Comparison of ENCODE assay signal across 8 cellular contexts in the genomic region with DNA sequence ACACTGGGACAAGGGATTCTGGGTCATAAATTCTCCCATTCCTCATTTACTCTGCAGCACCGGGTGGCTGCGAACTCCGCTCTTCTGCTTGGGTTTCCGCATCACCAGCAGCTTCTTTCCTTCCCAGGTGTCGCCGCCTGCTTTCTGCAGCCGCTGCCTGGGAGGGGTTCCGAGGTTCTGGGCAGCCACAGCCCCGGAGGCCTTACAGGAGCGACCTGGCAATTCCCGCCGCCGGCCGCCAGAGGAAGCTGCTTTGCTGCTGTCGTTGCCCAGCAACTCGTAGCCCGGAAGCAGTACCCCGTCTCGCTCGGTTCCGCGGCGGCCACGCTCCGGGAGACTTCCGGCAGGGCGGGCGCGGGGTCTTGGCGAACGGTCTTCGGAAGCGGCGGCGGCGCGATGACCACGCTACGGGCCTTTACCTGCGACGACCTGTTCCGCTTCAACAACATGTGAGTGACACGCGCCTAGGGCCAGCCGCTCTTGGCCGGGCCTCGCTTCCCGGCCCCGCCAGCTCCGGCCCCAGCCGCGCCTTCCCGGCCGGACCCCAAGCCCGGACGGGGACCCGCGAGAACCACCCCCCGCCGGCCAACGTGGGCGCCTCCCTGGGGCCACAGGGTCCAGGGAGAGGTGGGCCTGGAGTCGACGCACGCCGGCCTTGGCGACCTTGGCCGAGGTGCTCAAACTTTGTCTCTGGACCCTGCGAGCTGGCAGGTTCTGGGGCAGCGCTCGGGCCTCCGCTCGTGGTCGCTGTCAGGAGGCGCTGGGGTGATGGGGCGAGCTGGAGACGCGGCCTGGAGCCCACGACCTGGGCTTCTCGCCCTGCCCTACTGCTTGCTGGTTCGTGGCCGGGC. TPM values are rescaled to one million over a fixed set of nuclear protein-coding genes. Genes with fewer than 3 reads are reported as not detected.
DNase-seq lines count a peak whose midpoint lies in the region; ATAC-seq and TF ChIP-seq lines count a peak whose summit lies in the region.

TSS of gene NAA20 (plus strand) at position 362 of the 851 bp plus-strand sequence. CDS start at position 397, 35 bp downstream.

- DNase-seq in CD14-positive monocyte (ENCODE audit: low spot score) = peak; percentile 90
- DNase-seq in NCI-H69 (lab: John Stamatoyannopoulos, UW) = peak; percentile 98
- peak; percentile 87 to 88 for DNase-seq in activated CD4-positive, alpha-beta T cell treated with anti-CD3 and anti-CD28 coated beads, Interleukin-2, amount 50 U/mL, for 4 hours
- peak; percentile 95 for DNase-seq in dermis blood vessel endothelial cell
- DNase-seq in stimulated activated CD4-positive, alpha-beta T cell treated with anti-CD3 and anti-CD28 coated beads, Interleukin-4, amount 100 ng/mL, for 24 hours = peak; percentile 93

- no peaks in the 10 kb centered on the region for H3K36me3 ChIP-seq in liver (ENCODE audit: control insufficient read depth in 4 of 4, insufficient read depth in 3 of 4, low read depth in 1 of 4, low read length in 3 of 4)

- H3K4me3 ChIP-seq in liver (ENCODE audit: low read depth in 1 of 3, low read length in 3 of 3) = peak within 1 kb of the TSS; percentile 80 to 97 (median 91)

- H3K27ac Mint-ChIP-seq in CD14-positive monocyte = peak within 1 kb of the TSS; percentile 74 to 95 (median 88)

- peak; percentile 99 for ATAC-seq in GM19324 (IDR thresholded peaks at IDR 0.05; ENCODE audit: low FRiP score, unreplicated experiment)
- peak; percentile 96 for ATAC-seq in HG03469 (IDR thresholded peaks at IDR 0.05; ENCODE audit: unreplicated experiment)

- H3K9me3 ChIP-seq in liver (ENCODE audit: control insufficient read depth in 4 of 4, low read length in 3 of 4) = no peaks in the 10 kb centered on the region

- peaks cover 2 to 20% of the 10 kb centered on the region in 2 donors for H3K36me3 Mint-ChIP-seq in CD14-positive monocyte

- H3K27ac ChIP-seq in liver (ENCODE audit: low read depth in 1 of 2, low read length in 2 of 2) = peak within 1 kb of the TSS; percentile 26 to 69

- peak within 1 kb of the TSS; percentile 87 to 93 for H3K4me3 Mint-ChIP-seq in CD14-positive monocyte

- peaks cover 0 to 2% (median 0%) of the 10 kb centered on the region in 7 donors for H3K9me3 Mint-ChIP-seq in CD14-positive monocyte

- peak within 1 kb of the TSS; percentile 17 to 63 for H3K9ac ChIP-seq in liver (ENCODE audit: low read depth in 1 of 2, low read length in 2 of 2)

- intact Hi-C loops in CD14-positive monocyte (cut with micrococcal nuclease) = loop anchor here in 1 of 2 donors (1.0 kb wide), 1 partner anchor 35 kb away; the partner anchor contains the start of genes CFAP61 and CRNKL1

- WGBS in liver = under 1% methylated on average over 82 of the region's 82 CpGs

- peaks cover 9 to 22% (median 16%) of the 10 kb centered on the region in 4 donors for H3K4me1 ChIP-seq in liver (ENCODE audit: control insufficient read depth in 4 of 4, insufficient read depth in 4 of 4, low read length in 3 of 4)

- TF ChIP-seq CTCF in CD14-positive monocyte (IDR thresholded peaks at IDR 0.05) (peak; percentile 69), liver (IDR thresholded peaks at IDR 0.05; ENCODE audit: low read depth, low read length, missing input control) (peak; percentile 88)

- peaks cover 50% of the 10 kb centered on the region for H3K4me1 Mint-ChIP-seq in CD14-positive monocyte

- H3K27me3 ChIP-seq in liver (ENCODE audit: control insufficient read depth in 4 of 4, insufficient read depth in 4 of 4, low read length in 3 of 4) = no peaks in the 10 kb centered on the region

- H3K27me3 Mint-ChIP-seq in CD14-positive monocyte (ENCODE audit: low read depth in 3 of 3) = peaks cover 0 to 2% (median 0%) of the 10 kb centered on the region in 3 donors

- peak; percentile 53 to 69 for TF ChIP-seq RAD21 in liver (IDR thresholded peaks at IDR 0.05)

TF ChIP-seq in liver, 16 proteins besides CTCF, POLR2A, EP300 and RAD21:
- TF ChIP-seq MAX (IDR thresholded peaks at IDR 0.05) (peak; percentile 38), TAF1 (conservative IDR thresholded peaks at IDR 0.05) (peak; percentile 54), JUND (IDR thresholded peaks at IDR 0.05) (no peak), SP1 (IDR thresholded peaks at IDR 0.05) (peak; percentile 47), HNF4A (conservative IDR thresholded peaks at IDR 0.05) (no peak), FOXA1 (IDR thresholded peaks at IDR 0.05) (peak; percentile 48), REST (IDR thresholded peaks at IDR 0.05) (peak; percentile 65), GABPA (IDR thresholded peaks at IDR 0.05 in 1 of 2, conservative IDR thresholded peaks at IDR 0.05 in 1 of 2) (peak; percentile 93 to 97), HNF4G (IDR thresholded peaks at IDR 0.05) (no peak), EGR1 (IDR thresholded peaks at IDR 0.05; ENCODE audit: low read depth in 2 of 2) (no peak), FOXA2 (IDR thresholded peaks at IDR 0.05) (peak; percentile 12), RXRA (IDR thresholded peaks at IDR 0.05) (peak in 1 of 2 donors; percentile 37), ZBTB33 (IDR thresholded peaks at IDR 0.05) (no peak), YY1 (IDR thresholded peaks at IDR 0.05) (peak; percentile 91), NR2F2 (IDR thresholded peaks at IDR 0.05) (no peak)
- TF ChIP-seq, protein P1, sequence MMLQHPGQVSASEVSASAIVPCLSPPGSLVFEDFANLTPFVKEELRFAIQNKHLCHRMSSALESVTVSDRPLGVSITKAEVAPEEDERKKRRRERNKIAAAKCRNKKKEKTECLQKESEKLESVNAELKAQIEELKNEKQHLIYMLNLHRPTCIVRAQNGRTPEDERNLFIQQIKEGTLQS (IDR thresholded peaks at IDR 0.05) = no peak
TF ChIP-seq in liver: peak in this region for 9.

RNA-seq across cellular contexts. Expression of gene NAA20, which starts in this region (rescaled TPM):
- polyA plus RNA-seq in CD14-positive monocyte (100 to 1,000 TPM in 1 of 2 donors, 10 to 100 TPM in 1; 94.0 to 103 TPM), liver (10 to 100 TPM; 50.1 to 75.6 TPM)
- total RNA-seq in dermis blood vessel endothelial cell (34.3 and 35.4 TPM in 2 replicates), liver (10 to 100 TPM; 26.8 to 28.4 TPM)

Comparison
In these comparisons a context has a peak if more than half of its experiments do, and no peak if none do; other contexts are left out.
1. Peak in every context shown above with its lines: DNase-seq, ATAC-seq, H3K4me3 ChIP-seq and H3K27ac ChIP-seq.